9 cellular contexts compared by ENCODE assay signal in the genomic region with DNA sequence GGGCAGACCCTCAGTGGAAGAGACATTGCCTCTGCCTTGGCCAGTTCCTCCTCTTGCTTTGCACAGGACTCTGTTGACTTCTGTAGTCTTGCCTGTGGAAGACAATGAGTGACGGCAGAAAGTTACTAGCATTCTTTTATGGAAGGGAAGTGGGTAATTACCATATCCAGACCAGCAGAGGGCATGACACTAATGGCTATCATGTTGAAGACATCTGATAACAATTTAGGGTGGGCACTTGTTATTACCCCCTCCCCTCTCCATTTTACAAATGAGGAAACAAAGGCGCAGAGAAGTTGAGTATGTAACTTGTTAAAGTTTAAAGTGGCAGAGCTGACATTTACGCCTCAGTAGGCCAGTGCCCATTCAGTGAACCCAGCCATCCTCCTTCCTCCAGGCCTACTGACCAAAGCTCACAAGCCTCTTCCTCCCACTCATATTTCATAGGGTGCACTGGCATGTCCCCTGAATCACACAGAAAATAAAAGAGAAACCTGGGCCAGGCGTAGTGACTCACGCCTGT. TPM values are rescaled to one million over a fixed set of nuclear protein-coding genes. Genes with fewer than 3 reads are reported as not detected.
A peak's percentile ranks its signal among the peaks of the same experiment; 100 is the strongest.
DNase-seq lines count a peak whose midpoint lies in the region; ATAC-seq and TF ChIP-seq lines count a peak whose summit lies in the region.
"Had no signal": no experiment of that assay in that cellular context is flagged by ENCODE, and none has a peak within 500 bp of the region (broad histone marks: within the 10 kb centered on the region; RNA-seq: fewer than 3 reads in every experiment).

No MANE protein-coding gene starts in this region.

- no peaks in the 10 kb centered on the region for H3K27me3 Mint-ChIP-seq in activated T-helper 17 cell treated with anti-CD3 and anti-CD28 coated beads, Interleukin-2, amount 50 U/mL, for 72 hours

- H3K4me3 Mint-ChIP-seq in activated T-helper 17 cell treated with anti-CD3 and anti-CD28 coated beads, Interleukin-2, amount 50 U/mL, for 72 hours, result no peak overlapping the region

- no peak overlapping the region for H3K4me3 ChIP-seq in left lung

- no peak overlapping the region for H3K27ac ChIP-seq in left lung

- H3K9me3 ChIP-seq in left lung, result no peaks in the 10 kb centered on the region

- TF ChIP-seq CTCF in left lung (IDR thresholded peaks at IDR 0.05), result no peak

- peaks cover 0 to 5% of the 10 kb centered on the region in 2 donors for H3K27me3 ChIP-seq in left lung

- H3K27ac Mint-ChIP-seq in activated T-helper 17 cell treated with anti-CD3 and anti-CD28 coated beads, Interleukin-2, amount 50 U/mL, for 72 hours, result no peak overlapping the region

- no peaks in the 10 kb centered on the region for H3K36me3 Mint-ChIP-seq in activated T-helper 17 cell treated with anti-CD3 and anti-CD28 coated beads, Interleukin-2, amount 50 U/mL, for 72 hours (ENCODE audit: low read depth)

- DNase-seq in CMK (ENCODE audit: low read depth) (peak; percentile 8), HK-2 (ENCODE audit: unreplicated experiment) (peak; percentile 63), left lung (no peak), CD1c-positive myeloid dendritic cell (ENCODE audit: extremely low spot score) (no peak), middle frontal gyrus (ENCODE audit: extremely low spot score, low spot score) (no peak), NCI-H774 (lab: John Stamatoyannopoulos, UW) (no peak)
- DNase-seq: T-helper 2 cell had no signal

- H3K4me1 ChIP-seq in left lung, result no peaks in the 10 kb centered on the region

- no peaks in the 10 kb centered on the region for H3K36me3 ChIP-seq in left lung

- no peaks in the 10 kb centered on the region for H3K4me1 Mint-ChIP-seq in activated T-helper 17 cell treated with anti-CD3 and anti-CD28 coated beads, Interleukin-2, amount 50 U/mL, for 72 hours

- ATAC-seq in activated T-helper 17 cell treated with anti-CD3 and anti-CD28 coated beads, Interleukin-2, amount 50 U/mL, for 72 hours (replicated peaks), result peak; percentile 45
- peak; percentile 63 for ATAC-seq in left lung
- ATAC-seq in HG02571 (IDR thresholded peaks at IDR 0.05; ENCODE audit: unreplicated experiment), result no peak

- H3K9me3 Mint-ChIP-seq in activated T-helper 17 cell treated with anti-CD3 and anti-CD28 coated beads, Interleukin-2, amount 50 U/mL, for 72 hours, result no peaks in the 10 kb centered on the region

- intact Hi-C loops in left lung (cut with DNase I), result no loop called here

RNA-seq across cellular contexts. Expression of a gene that starts 48.2 kb away (rescaled TPM):
- 1 to 10 TPM; 1.0 to 2.0 TPM for total RNA-seq in activated T-helper 17 cell treated with anti-CD3 and anti-CD28 coated beads, Interleukin-2, amount 50 U/mL, for 72 hours
- total RNA-seq in left lung, result 10 to 100 TPM; 32.6 to 45.2 TPM

Comparison
In these comparisons a context has a peak if more than half of its experiments do, and no peak if none do; other contexts are left out.
1. DNase-seq: peak in CMK (single experiment) and HK-2 (single experiment); none in left lung (0 of 2), CD1c-positive myeloid dendritic cell (single experiment), middle frontal gyrus (single experiment) and NCI-H774 (single experiment).
2. RNA of a gene that starts 48.2 kb away (total RNA-seq): 32.6 to 45.2 TPM in left lung; 1.0 to 2.0 TPM in activated T-helper 17 cell treated with anti-CD3 and anti-CD28 coated beads, Interleukin-2, amount 50 U/mL, for 72 hours; every median in the first group is over 10 times any median in the second.